Comparison of ENCODE assay signal across 40 cellular contexts in the genomic region with DNA sequence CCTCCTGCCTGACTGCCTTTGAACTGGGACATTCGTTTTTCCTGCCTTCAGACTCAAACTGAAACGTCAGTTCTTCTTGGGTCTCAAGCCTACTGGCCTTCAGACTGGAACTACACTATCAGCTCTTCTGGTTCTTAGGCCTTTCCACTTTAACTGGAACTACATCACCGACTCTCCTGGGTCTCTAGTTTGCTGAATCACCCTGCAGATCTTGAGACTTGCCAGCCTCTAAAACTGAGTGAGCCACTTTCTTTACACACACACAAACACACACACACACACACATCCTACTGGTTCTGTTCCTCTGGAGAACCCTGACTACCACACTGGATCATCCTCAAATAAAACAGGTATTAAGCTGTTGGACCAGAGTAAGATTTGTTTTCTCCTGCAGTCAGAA.
"Had no signal": no experiment of that assay in that cellular context is flagged by ENCODE, and none has a peak within 500 bp of the region (broad histone marks: within the 10 kb centered on the region; RNA-seq: fewer than 3 reads in every experiment).

No MANE protein-coding gene starts in this region.

- H3K27ac Mint-ChIP-seq: activated naive CD4-positive, alpha-beta T cell treated with anti-CD3 and anti-CD28 coated beads for 36 hours; activated naive CD4-positive, alpha-beta T cell treated with anti-CD3 and anti-CD28 coated beads, Interleukin-2, amount 10 ng/mL, durations not matched to agents 7 days and 5 days; activated naive CD4-positive, alpha-beta T cell treated with anti-CD3 and anti-CD28 coated beads, Interleukin-2, amount 50 U/mL, for 24 hours; activated naive CD4-positive, alpha-beta T cell treated with anti-CD3 and anti-CD28 coated beads, Interleukin-2, amount 50 U/mL, for 72 hours; activated naive CD8-positive, alpha-beta T cell; activated naive CD8-positive, alpha-beta T cell treated with anti-CD3 and anti-CD28 coated beads for 36 hours; activated naive CD8-positive, alpha-beta T cell treated with anti-CD3 and anti-CD28 coated beads, Interleukin-2, amount 10 ng/mL, durations not matched to agents 7 days and 5 days; activated naive CD8-positive, alpha-beta T cell treated with anti-CD3 and anti-CD28 coated beads, Interleukin-2, amount 50 U/mL, for 24 hours; activated T-cell treated with anti-CD3 and anti-CD28 coated beads, Interleukin-2, amount 50 U/mL, for 24 hours; activated T-cell treated with anti-CD3 and anti-CD28 coated beads, Interleukin-2, amount 50 U/mL, for 72 hours; activated T-helper 1 cell treated with anti-CD3 and anti-CD28 coated beads, Interleukin-12 subunit alpha, Interleukin-12 subunit beta, Interleukin-2, Interleukin-4 antibody, amounts not matched to agents 30 ng/mL and 10 ng/mL and 1 ng/mL, durations not matched to agents 14 hours and 24 hours and 36 hours; activated T-helper 17 cell treated with anti-CD3 and anti-CD28 coated beads, Interleukin-2, amount 50 U/mL, for 72 hours; activated T-helper 2 cell treated with anti-CD3 and anti-CD28 coated beads, Interferon-gamma antibody, Interleukin-2, Interleukin-4, amounts not matched to agents 10 μg/mL and 5 μg/mL and 100 μg/mL, durations not matched to agents 14 hours and 24 hours and 36 hours; brain had no signal

- H3K27me3 ChIP-seq: adrenal gland, ascending aorta, body of pancreas, breast epithelium, cardiac muscle cell had no signal

- H3K9me3 Mint-ChIP-seq: activated naive CD4-positive, alpha-beta T cell treated with anti-CD3 and anti-CD28 coated beads for 36 hours; activated naive CD4-positive, alpha-beta T cell treated with anti-CD3 and anti-CD28 coated beads, Interleukin-2, amount 10 ng/mL, durations not matched to agents 7 days and 5 days; activated naive CD4-positive, alpha-beta T cell treated with anti-CD3 and anti-CD28 coated beads, Interleukin-2, amount 50 U/mL, for 24 hours; activated naive CD8-positive, alpha-beta T cell treated with anti-CD3 and anti-CD28 coated beads, Interleukin-2, amount 50 U/mL, for 24 hours; activated T-cell treated with anti-CD3 and anti-CD28 coated beads, Interleukin-2, amount 50 U/mL, for 24 hours; activated T-cell treated with anti-CD3 and anti-CD28 coated beads, Interleukin-2, amount 50 U/mL, for 4 hours; activated T-cell treated with anti-CD3 and anti-CD28 coated beads, Interleukin-2, amount 50 U/mL, for 72 hours; activated T-helper 1 cell treated with anti-CD3 and anti-CD28 coated beads, Interleukin-12 subunit alpha, Interleukin-12 subunit beta, Interleukin-2, Interleukin-4 antibody, amounts not matched to agents 30 ng/mL and 10 ng/mL and 1 ng/mL, durations not matched to agents 14 hours and 24 hours and 36 hours; activated T-helper 17 cell treated with anti-CD3 and anti-CD28 coated beads, Interleukin-2, amount 50 U/mL, for 72 hours; central memory CD8-positive, alpha-beta T cell had no signal

- H3K4me1 Mint-ChIP-seq: activated naive CD4-positive, alpha-beta T cell treated with anti-CD3 and anti-CD28 coated beads, Interleukin-2, amount 10 ng/mL, durations not matched to agents 7 days and 5 days; activated naive CD4-positive, alpha-beta T cell treated with anti-CD3 and anti-CD28 coated beads, Interleukin-2, amount 50 U/mL, for 24 hours; activated naive CD8-positive, alpha-beta T cell treated with anti-CD3 and anti-CD28 coated beads for 36 hours; activated naive CD8-positive, alpha-beta T cell treated with anti-CD3 and anti-CD28 coated beads, Interleukin-2, amount 10 ng/mL, durations not matched to agents 7 days and 5 days; activated naive CD8-positive, alpha-beta T cell treated with anti-CD3 and anti-CD28 coated beads, Interleukin-2, amount 50 U/mL, for 24 hours; activated T-helper 17 cell treated with anti-CD3 and anti-CD28 coated beads, Interleukin-2, amount 50 U/mL, for 72 hours; central memory CD8-positive, alpha-beta T cell had no signal

- H3K4me1 ChIP-seq: body of pancreas had no signal

- H3K36me3 ChIP-seq: adrenal gland, ascending aorta, brain microvascular endothelial cell, breast epithelium, cardiac muscle cell had no signal

- H3K36me3 Mint-ChIP-seq: activated naive CD4-positive, alpha-beta T cell treated with anti-CD3 and anti-CD28 coated beads, Interleukin-2, amount 10 ng/mL, durations not matched to agents 7 days and 5 days; activated naive CD4-positive, alpha-beta T cell treated with anti-CD3 and anti-CD28 coated beads, Interleukin-2, amount 50 U/mL, for 24 hours; activated naive CD4-positive, alpha-beta T cell treated with anti-CD3 and anti-CD28 coated beads, Interleukin-2, amount 50 U/mL, for 72 hours; activated naive CD8-positive, alpha-beta T cell; activated naive CD8-positive, alpha-beta T cell treated with anti-CD3 and anti-CD28 coated beads for 36 hours; activated naive CD8-positive, alpha-beta T cell treated with anti-CD3 and anti-CD28 coated beads, Interleukin-2, amount 10 ng/mL, durations not matched to agents 7 days and 5 days; brain had no signal

- H3K27me3 Mint-ChIP-seq: activated naive CD4-positive, alpha-beta T cell treated with anti-CD3 and anti-CD28 coated beads, Interleukin-2, amount 50 U/mL, for 24 hours; activated naive CD8-positive, alpha-beta T cell treated with anti-CD3 and anti-CD28 coated beads for 36 hours; activated naive CD8-positive, alpha-beta T cell treated with anti-CD3 and anti-CD28 coated beads, Interleukin-2, amount 50 U/mL, for 24 hours; activated T-cell treated with anti-CD3 and anti-CD28 coated beads, Interleukin-2, amount 50 U/mL, for 24 hours had no signal

- H3K27ac ChIP-seq: adrenal gland, ascending aorta, body of pancreas, brain microvascular endothelial cell, cardiac muscle cell had no signal

- H3K4me3 ChIP-seq: adrenal gland, ascending aorta, body of pancreas, breast epithelium, cardiac muscle cell had no signal

- H3K4me3 Mint-ChIP-seq: activated naive CD4-positive, alpha-beta T cell treated with anti-CD3 and anti-CD28 coated beads for 36 hours; activated naive CD4-positive, alpha-beta T cell treated with anti-CD3 and anti-CD28 coated beads, Interleukin-2, amount 10 ng/mL, durations not matched to agents 7 days and 5 days; activated naive CD4-positive, alpha-beta T cell treated with anti-CD3 and anti-CD28 coated beads, Interleukin-2, amount 50 U/mL, for 24 hours; activated naive CD8-positive, alpha-beta T cell; activated naive CD8-positive, alpha-beta T cell treated with anti-CD3 and anti-CD28 coated beads for 36 hours; activated naive CD8-positive, alpha-beta T cell treated with anti-CD3 and anti-CD28 coated beads, Interleukin-2, amount 10 ng/mL, durations not matched to agents 7 days and 5 days; activated naive CD8-positive, alpha-beta T cell treated with anti-CD3 and anti-CD28 coated beads, Interleukin-2, amount 50 U/mL, for 24 hours; activated T-cell treated with anti-CD3 and anti-CD28 coated beads, Interleukin-2, amount 50 U/mL, for 24 hours; activated T-cell treated with anti-CD3 and anti-CD28 coated beads, Interleukin-2, amount 50 U/mL, for 4 hours; activated T-cell treated with anti-CD3 and anti-CD28 coated beads, Interleukin-2, amount 50 U/mL, for 72 hours; activated T-helper 1 cell treated with anti-CD3 and anti-CD28 coated beads, Interleukin-12 subunit alpha, Interleukin-12 subunit beta, Interleukin-2, Interleukin-4 antibody, amounts not matched to agents 30 ng/mL and 10 ng/mL and 1 ng/mL, durations not matched to agents 14 hours and 24 hours and 36 hours; activated T-helper 17 cell treated with anti-CD3 and anti-CD28 coated beads, Interleukin-2, amount 50 U/mL, for 72 hours; brain; central memory CD8-positive, alpha-beta T cell had no signal

- DNase-seq: activated effector memory CD4-positive, alpha-beta T cell treated with anti-CD3 and anti-CD28 coated beads, Interleukin-2, amount 50 U/mL, for 16 hours; activated effector memory CD4-positive, alpha-beta T cell treated with Interleukin-2 at 50 U/mL for 16 hours; activated gamma-delta T cell; activated gamma-delta T cell treated with Interleukin-2 at 50 U/mL for 16 hours; activated naive CD4-positive, alpha-beta T cell; activated naive CD4-positive, alpha-beta T cell treated with anti-CD3 and anti-CD28 coated beads for 36 hours; activated naive CD4-positive, alpha-beta T cell treated with anti-CD3 and anti-CD28 coated beads, Interleukin-2, amount 10 ng/mL, durations not matched to agents 7 days and 5 days; activated naive CD4-positive, alpha-beta T cell treated with anti-CD3 and anti-CD28 coated beads, Interleukin-2, amount 50 U/mL, for 16 hours; activated naive CD4-positive, alpha-beta T cell treated with Interleukin-2 at 50 U/mL for 16 hours; activated naive CD8-positive, alpha-beta T cell treated with anti-CD3 and anti-CD28 coated beads for 36 hours; activated naive CD8-positive, alpha-beta T cell treated with anti-CD3 and anti-CD28 coated beads, Interleukin-2, amount 10 ng/mL, durations not matched to agents 7 days and 5 days; activated naive CD8-positive, alpha-beta T cell treated with anti-CD3 and anti-CD28 coated beads, Interleukin-2, amount 50 U/mL, for 24 hours; activated T-cell treated with anti-CD3 and anti-CD28 coated beads, Interleukin-2, amount 50 U/mL, for 1 hour; activated T-cell treated with anti-CD3 and anti-CD28 coated beads, Interleukin-2, amount 50 U/mL, for 24 hours; activated T-cell treated with anti-CD3 and anti-CD28 coated beads, Interleukin-2, amount 50 U/mL, for 4 hours; activated T-cell treated with anti-CD3 and anti-CD28 coated beads, Interleukin-2, amount 50 U/mL, for 48 hours; activated T-cell treated with anti-CD3 and anti-CD28 coated beads, Interleukin-2, amount 50 U/mL, for 72 hours; adrenal gland; amniotic stem cell; amygdala; anterior cingulate cortex; aorta; body of pancreas; brain microvascular endothelial cell; caudate nucleus; central memory CD4-positive, alpha-beta T cell; cerebellar nuclear complex had no signal

- ATAC-seq: activated naive CD4-positive, alpha-beta T cell treated with anti-CD3 and anti-CD28 coated beads, Interleukin-2, amount 50 U/mL, for 72 hours; activated naive CD8-positive, alpha-beta T cell treated with anti-CD3 and anti-CD28 coated beads, Interleukin-2, amount 50 U/mL, for 24 hours; activated T-cell treated with anti-CD3 and anti-CD28 coated beads, Interleukin-2, amount 50 U/mL, for 4 hours; activated T-cell treated with anti-CD3 and anti-CD28 coated beads, Interleukin-2, amount 50 U/mL, for 72 hours; activated T-helper 17 cell treated with anti-CD3 and anti-CD28 coated beads, Interleukin-2, amount 50 U/mL, for 72 hours; body of pancreas had no signal

- H3K9me3 ChIP-seq: adrenal gland, ascending aorta, body of pancreas, breast epithelium had no signal

- FAIRE-seq: astrocyte, bronchial epithelial cell had no signal
